Comparison of ENCODE assay signal across 8 cellular contexts in the genomic region with DNA sequence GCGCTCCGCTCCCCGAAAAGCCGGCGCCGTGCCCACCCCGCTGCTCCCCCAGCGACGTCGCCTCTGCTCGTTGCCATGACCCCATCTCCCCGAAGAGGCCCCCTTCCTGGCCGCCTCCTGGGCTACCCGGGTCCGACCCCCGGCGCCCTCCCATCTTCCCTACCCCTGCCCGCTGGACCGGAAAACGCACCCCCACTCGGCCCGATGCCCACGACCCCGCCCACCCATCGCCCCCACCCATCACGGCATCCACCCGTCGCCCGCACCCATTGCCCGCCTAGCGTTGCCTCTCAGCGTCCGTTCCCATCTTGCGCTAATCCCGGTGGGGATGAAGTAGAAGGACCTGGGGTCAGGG. TPM values are rescaled to one million over a fixed set of nuclear protein-coding genes. Genes with fewer than 3 reads are reported as not detected.
DNase-seq lines count a peak whose midpoint lies in the region; ATAC-seq and TF ChIP-seq lines count a peak whose summit lies in the region.

No MANE protein-coding gene starts in this region.

- H3K27ac ChIP-seq in brain microvascular endothelial cell (peak overlapping the region; percentile 94), mesenchymal stem cell (ENCODE audit: low read length, poor library complexity, severe bottlenecking) (peak overlapping the region; percentile 43)

- H2AFZ ChIP-seq in mesenchymal stem cell (ENCODE audit: low read depth, low read length), result no peak overlapping the region

- peaks cover 20% of the 10 kb centered on the region for H3K4me1 Mint-ChIP-seq in stimulated activated naive CD8-positive, alpha-beta T cell treated with anti-CD3 and anti-CD28 coated beads, Interleukin-15, Interleukin-2, amounts not matched to agents 100 ng/mL and 50 ng/mL, for 24 hours (ENCODE audit: low read depth)

- H3K4me2 ChIP-seq in mesenchymal stem cell (ENCODE audit: low read length, poor library complexity, severe bottlenecking), result peak overlapping the region; percentile 78

- no peak overlapping the region for H2AK5ac ChIP-seq in mesenchymal stem cell (ENCODE audit: low read length, severe bottlenecking)

- no peak for DNase-seq in stimulated activated naive CD8-positive, alpha-beta T cell treated with anti-CD3 and anti-CD28 coated beads, Interleukin-15, Interleukin-2, amounts not matched to agents 100 U/mL and 50 U/mL, for 24 hours
- DNase-seq in brain microvascular endothelial cell (no peak), mesenchymal stem cell (no peak), medulla oblongata (ENCODE audit: extremely low spot score) (no peak), hepatic stellate cell (ENCODE audit: low spot score) (no peak)
- no peak for DNase-seq in stimulated activated CD4-positive, alpha-beta T cell treated with anti-CD3 and anti-CD28 coated beads, Interleukin-4, amount 100 ng/mL, for 24 hours

- peak overlapping the region; percentile 75 to 97 for H3K18ac ChIP-seq in mesenchymal stem cell (ENCODE audit: low read depth in 1 of 2, low read length in 2 of 2)

- H3K27me3 Mint-ChIP-seq in stimulated activated naive CD8-positive, alpha-beta T cell treated with anti-CD3 and anti-CD28 coated beads, Interleukin-15, Interleukin-2, amounts not matched to agents 100 ng/mL and 50 ng/mL, for 24 hours, result no peaks in the 10 kb centered on the region

- H3K36me3 Mint-ChIP-seq in stimulated activated naive CD8-positive, alpha-beta T cell treated with anti-CD3 and anti-CD28 coated beads, Interleukin-15, Interleukin-2, amounts not matched to agents 100 ng/mL and 50 ng/mL, for 24 hours (ENCODE audit: low read depth), result peaks cover 14% of the 10 kb centered on the region

- in situ Hi-C loops in brain microvascular endothelial cell (cut with HindIII; ENCODE audit: low pct_ligation_motif_present, low sequenced_read_pairs), result no loop called here

- H2BK5ac ChIP-seq in mesenchymal stem cell (ENCODE audit: low read depth, low read length, poor library complexity, severe bottlenecking), result no peak overlapping the region

- WGBS in mesenchymal stem cell, result 2% methylated on average over 7 of the region's 35 CpGs

- H3K27ac Mint-ChIP-seq in stimulated activated naive CD8-positive, alpha-beta T cell treated with anti-CD3 and anti-CD28 coated beads, Interleukin-15, Interleukin-2, amounts not matched to agents 100 ng/mL and 50 ng/mL, for 24 hours, result peak overlapping the region; percentile 82

- H3K27me3 ChIP-seq in brain microvascular endothelial cell (replicated peaks), result no peaks in the 10 kb centered on the region
- no peaks in the 10 kb centered on the region for H3K27me3 ChIP-seq in mesenchymal stem cell (ENCODE audit: control insufficient read depth in 1 of 2, insufficient read depth in 1 of 2, low read length in 2 of 2)

- H3K9ac ChIP-seq in mesenchymal stem cell (ENCODE audit: low read length), result peak overlapping the region; percentile 82

- H3K4ac ChIP-seq in mesenchymal stem cell (ENCODE audit: low read depth in 1 of 2, low read length in 2 of 2), result peak overlapping the region; percentile 51 to 88

- no peak overlapping the region for H2BK12ac ChIP-seq in mesenchymal stem cell (ENCODE audit: low read length in 2 of 2)

- H3K36me3 ChIP-seq in brain microvascular endothelial cell (replicated peaks), result peaks cover 21% of the 10 kb centered on the region
- H3K36me3 ChIP-seq in mesenchymal stem cell (ENCODE audit: control insufficient read depth in 1 of 2, insufficient read depth in 2 of 2, low read depth in 1 of 2, low read length in 2 of 2), result peaks cover 46 to 74% of the 10 kb centered on the region in 2 experiments

- H2BK15ac ChIP-seq in mesenchymal stem cell (ENCODE audit: low read depth, poor library complexity, severe bottlenecking), result no peak overlapping the region

- peak overlapping the region in 1 of 2 experiments; percentile 98 for H3K14ac ChIP-seq in mesenchymal stem cell (ENCODE audit: low read length in 2 of 2)

- H3K4me3 Mint-ChIP-seq in stimulated activated naive CD8-positive, alpha-beta T cell treated with anti-CD3 and anti-CD28 coated beads, Interleukin-15, Interleukin-2, amounts not matched to agents 100 ng/mL and 50 ng/mL, for 24 hours, result peak overlapping the region; percentile 85

- peak overlapping the region; percentile 71 for H3K4me3 ChIP-seq in brain microvascular endothelial cell (ENCODE audit: low read depth, low read length)
- peak overlapping the region; percentile 78 to 83 for H3K4me3 ChIP-seq in mesenchymal stem cell (ENCODE audit: insufficient read depth in 1 of 2, low read depth in 1 of 2, low read length in 2 of 2)

- no peaks in the 10 kb centered on the region for H3K9me3 Mint-ChIP-seq in stimulated activated naive CD8-positive, alpha-beta T cell treated with anti-CD3 and anti-CD28 coated beads, Interleukin-15, Interleukin-2, amounts not matched to agents 100 ng/mL and 50 ng/mL, for 24 hours

- peak overlapping the region; percentile 90 for H4K91ac ChIP-seq in mesenchymal stem cell (ENCODE audit: low read length)

- peak overlapping the region in 1 of 2 experiments; percentile 84 for H3K23ac ChIP-seq in mesenchymal stem cell (ENCODE audit: low read length in 2 of 2)

- no peak overlapping the region for H4K8ac ChIP-seq in mesenchymal stem cell (ENCODE audit: low read length)

- ATAC-seq in stimulated activated naive CD8-positive, alpha-beta T cell treated with anti-CD3 and anti-CD28 coated beads, Interleukin-15, Interleukin-2, amounts not matched to agents 100 U/mL and 50 U/mL, for 24 hours, result no peak
- ATAC-seq in GM21381 (IDR thresholded peaks at IDR 0.05; ENCODE audit: unreplicated experiment), result no peak

- peaks cover 5% of the 10 kb centered on the region for H3K79me1 ChIP-seq in mesenchymal stem cell (replicated peaks; ENCODE audit: low read length, poor library complexity, severe bottlenecking)

- no peak for TF ChIP-seq CTCF in brain microvascular endothelial cell (IDR thresholded peaks at IDR 0.05; ENCODE audit: low read depth, low read length, missing control alignments)

- peaks cover 21% of the 10 kb centered on the region for H3K4me1 ChIP-seq in mesenchymal stem cell (ENCODE audit: control insufficient read depth, insufficient read depth, low read depth, low read length)

- H2BK120ac ChIP-seq in mesenchymal stem cell (ENCODE audit: low read depth, low read length), result peak overlapping the region; percentile 49

- H3K9me3 ChIP-seq in mesenchymal stem cell (ENCODE audit: control insufficient read depth, low read length), result no peaks in the 10 kb centered on the region

RNA-seq across cellular contexts. Expression of gene GDI1, which starts 0.4 kb away (rescaled TPM):
- polyA plus RNA-seq in mesenchymal stem cell (2013, experiment 1 of 2), result 109 TPM
- polyA plus RNA-seq in mesenchymal stem cell (2013, experiment 2 of 2), result 102 TPM

RNA-seq across cellular contexts. Expression of gene FAM50A, which starts 6.6 kb away (rescaled TPM):
- polyA plus RNA-seq in mesenchymal stem cell (2013, experiment 1 of 2), result 129 TPM
- 129 TPM for polyA plus RNA-seq in mesenchymal stem cell (2013, experiment 2 of 2)

RNA-seq across cellular contexts. Expression of gene ATP6AP1, which starts 8.9 kb away (rescaled TPM):
- 157 TPM for polyA plus RNA-seq in mesenchymal stem cell (2013, experiment 1 of 2)
- polyA plus RNA-seq in mesenchymal stem cell (2013, experiment 2 of 2), result 156 TPM

RNA-seq across cellular contexts. Expression of gene PLXNA3, which starts 20.7 kb away (rescaled TPM):
- 50.5 TPM for polyA plus RNA-seq in mesenchymal stem cell (2013, experiment 1 of 2)
- polyA plus RNA-seq in mesenchymal stem cell (2013, experiment 2 of 2), result 47.0 TPM

RNA-seq across cellular contexts. Expression of gene TAFAZZIN, which starts 26.0 kb away (rescaled TPM):
- polyA plus RNA-seq in mesenchymal stem cell (2013, experiment 1 of 2), result 15.9 TPM
- 14.1 TPM for polyA plus RNA-seq in mesenchymal stem cell (2013, experiment 2 of 2)
